Comparison of ENCODE assay signal across 2 cellular contexts in the genomic region with DNA sequence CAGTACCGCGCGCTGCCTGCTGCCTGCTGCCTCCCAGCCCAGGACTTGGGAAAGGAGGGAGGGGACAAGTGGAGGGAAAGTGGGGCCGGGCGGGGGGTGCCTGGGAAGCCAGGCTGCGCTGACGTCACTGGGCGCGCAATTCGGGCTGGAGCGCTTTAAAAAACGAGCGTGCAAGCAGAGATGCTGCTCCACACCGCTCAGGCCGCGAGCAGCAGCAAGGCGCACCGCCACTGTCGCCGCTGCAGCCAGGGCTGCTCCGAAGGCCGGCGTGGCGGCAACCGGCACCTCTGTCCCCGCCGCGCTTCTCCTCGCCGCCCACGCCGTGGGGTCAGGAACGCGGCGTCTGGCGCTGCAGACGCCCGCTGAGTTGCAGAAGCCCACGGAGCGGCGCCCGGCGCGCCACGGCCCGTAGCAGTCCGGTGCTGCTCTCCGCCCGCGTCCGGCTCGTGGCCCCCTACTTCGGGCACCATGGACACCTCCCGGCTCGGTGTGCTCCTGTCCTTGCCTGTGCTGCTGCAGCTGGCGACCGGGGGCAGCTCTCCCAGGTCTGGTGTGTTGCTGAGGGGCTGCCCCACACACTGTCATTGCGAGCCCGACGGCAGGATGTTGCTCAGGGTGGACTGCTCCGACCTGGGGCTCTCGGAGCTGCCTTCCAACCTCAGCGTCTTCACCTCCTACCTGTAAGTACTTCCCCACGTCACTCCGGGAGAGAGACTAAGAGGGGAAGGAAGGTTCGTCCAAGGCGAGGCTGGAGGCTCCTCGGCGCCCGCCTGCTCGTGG.
TF ChIP-seq lines count a peak whose summit lies in the region.

A gene with protein sequence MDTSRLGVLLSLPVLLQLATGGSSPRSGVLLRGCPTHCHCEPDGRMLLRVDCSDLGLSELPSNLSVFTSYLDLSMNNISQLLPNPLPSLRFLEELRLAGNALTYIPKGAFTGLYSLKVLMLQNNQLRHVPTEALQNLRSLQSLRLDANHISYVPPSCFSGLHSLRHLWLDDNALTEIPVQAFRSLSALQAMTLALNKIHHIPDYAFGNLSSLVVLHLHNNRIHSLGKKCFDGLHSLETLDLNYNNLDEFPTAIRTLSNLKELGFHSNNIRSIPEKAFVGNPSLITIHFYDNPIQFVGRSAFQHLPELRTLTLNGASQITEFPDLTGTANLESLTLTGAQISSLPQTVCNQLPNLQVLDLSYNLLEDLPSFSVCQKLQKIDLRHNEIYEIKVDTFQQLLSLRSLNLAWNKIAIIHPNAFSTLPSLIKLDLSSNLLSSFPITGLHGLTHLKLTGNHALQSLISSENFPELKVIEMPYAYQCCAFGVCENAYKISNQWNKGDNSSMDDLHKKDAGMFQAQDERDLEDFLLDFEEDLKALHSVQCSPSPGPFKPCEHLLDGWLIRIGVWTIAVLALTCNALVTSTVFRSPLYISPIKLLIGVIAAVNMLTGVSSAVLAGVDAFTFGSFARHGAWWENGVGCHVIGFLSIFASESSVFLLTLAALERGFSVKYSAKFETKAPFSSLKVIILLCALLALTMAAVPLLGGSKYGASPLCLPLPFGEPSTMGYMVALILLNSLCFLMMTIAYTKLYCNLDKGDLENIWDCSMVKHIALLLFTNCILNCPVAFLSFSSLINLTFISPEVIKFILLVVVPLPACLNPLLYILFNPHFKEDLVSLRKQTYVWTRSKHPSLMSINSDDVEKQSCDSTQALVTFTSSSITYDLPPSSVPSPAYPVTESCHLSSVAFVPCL (plus strand): TSS at position 186 of the 780 bp plus-strand sequence. CDS start 283 bp downstream, at position 469.

TF ChIP-seq in HEK293, 187 proteins besides CTCF, POLR2A, EP300 and RAD21 (continued from another document and continues in another):
- TF ChIP-seq, protein P1, sequence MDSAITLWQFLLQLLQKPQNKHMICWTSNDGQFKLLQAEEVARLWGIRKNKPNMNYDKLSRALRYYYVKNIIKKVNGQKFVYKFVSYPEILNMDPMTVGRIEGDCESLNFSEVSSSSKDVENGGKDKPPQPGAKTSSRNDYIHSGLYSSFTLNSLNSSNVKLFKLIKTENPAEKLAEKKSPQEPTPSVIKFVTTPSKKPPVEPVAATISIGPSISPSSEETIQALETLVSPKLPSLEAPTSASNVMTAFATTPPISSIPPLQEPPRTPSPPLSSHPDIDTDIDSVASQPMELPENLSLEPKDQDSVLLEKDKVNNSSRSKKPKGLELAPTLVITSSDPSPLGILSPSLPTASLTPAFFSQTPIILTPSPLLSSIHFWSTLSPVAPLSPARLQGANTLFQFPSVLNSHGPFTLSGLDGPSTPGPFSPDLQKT (IDR thresholded peaks at IDR 0.05; ENCODE audit: borderline replicate concordance, low read depth, low read length) = no peak
- no peak for TF ChIP-seq ZNF830 (tag by site-specific recombination; IDR thresholded peaks at IDR 0.05; ENCODE audit: low read depth)
- TF ChIP-seq ZNF24 (tag by site-specific recombination; IDR thresholded peaks at IDR 0.05) = 0 out of 2 replicates have a peak, but pooled peaks have one; percentile 8
- no peak for TF ChIP-seq GLI4 (tag by site-specific recombination; IDR thresholded peaks at IDR 0.05)
- TF ChIP-seq, protein P2, sequence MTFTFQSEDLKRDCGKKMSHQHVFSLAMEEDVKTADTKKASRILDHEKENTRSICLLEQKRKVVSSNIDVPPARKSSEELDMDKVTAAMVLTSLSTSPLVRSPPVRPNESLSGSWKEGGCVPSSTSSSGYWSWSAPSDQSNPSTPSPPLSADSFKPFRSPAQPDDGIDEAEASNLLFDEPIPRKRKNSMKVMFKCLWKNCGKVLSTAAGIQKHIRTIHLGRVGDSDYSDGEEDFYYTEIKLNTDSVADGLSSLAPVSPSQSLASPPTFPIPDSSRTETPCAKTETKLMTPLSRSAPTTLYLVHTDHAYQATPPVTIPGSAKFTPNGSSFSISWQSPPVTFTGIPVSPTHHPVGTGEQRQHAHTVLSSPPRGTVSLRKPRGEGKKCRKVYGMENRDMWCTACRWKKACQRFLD (tag by site-specific recombination; IDR thresholded peaks at IDR 0.05) = no peak
- TF ChIP-seq MZF1 (tag by site-specific recombination; IDR thresholded peaks at IDR 0.05; ENCODE audit: borderline replicate concordance) = no peak
- no peak for TF ChIP-seq ZNF174 (tag by site-specific recombination; IDR thresholded peaks at IDR 0.05)
- TF ChIP-seq, protein P3, sequence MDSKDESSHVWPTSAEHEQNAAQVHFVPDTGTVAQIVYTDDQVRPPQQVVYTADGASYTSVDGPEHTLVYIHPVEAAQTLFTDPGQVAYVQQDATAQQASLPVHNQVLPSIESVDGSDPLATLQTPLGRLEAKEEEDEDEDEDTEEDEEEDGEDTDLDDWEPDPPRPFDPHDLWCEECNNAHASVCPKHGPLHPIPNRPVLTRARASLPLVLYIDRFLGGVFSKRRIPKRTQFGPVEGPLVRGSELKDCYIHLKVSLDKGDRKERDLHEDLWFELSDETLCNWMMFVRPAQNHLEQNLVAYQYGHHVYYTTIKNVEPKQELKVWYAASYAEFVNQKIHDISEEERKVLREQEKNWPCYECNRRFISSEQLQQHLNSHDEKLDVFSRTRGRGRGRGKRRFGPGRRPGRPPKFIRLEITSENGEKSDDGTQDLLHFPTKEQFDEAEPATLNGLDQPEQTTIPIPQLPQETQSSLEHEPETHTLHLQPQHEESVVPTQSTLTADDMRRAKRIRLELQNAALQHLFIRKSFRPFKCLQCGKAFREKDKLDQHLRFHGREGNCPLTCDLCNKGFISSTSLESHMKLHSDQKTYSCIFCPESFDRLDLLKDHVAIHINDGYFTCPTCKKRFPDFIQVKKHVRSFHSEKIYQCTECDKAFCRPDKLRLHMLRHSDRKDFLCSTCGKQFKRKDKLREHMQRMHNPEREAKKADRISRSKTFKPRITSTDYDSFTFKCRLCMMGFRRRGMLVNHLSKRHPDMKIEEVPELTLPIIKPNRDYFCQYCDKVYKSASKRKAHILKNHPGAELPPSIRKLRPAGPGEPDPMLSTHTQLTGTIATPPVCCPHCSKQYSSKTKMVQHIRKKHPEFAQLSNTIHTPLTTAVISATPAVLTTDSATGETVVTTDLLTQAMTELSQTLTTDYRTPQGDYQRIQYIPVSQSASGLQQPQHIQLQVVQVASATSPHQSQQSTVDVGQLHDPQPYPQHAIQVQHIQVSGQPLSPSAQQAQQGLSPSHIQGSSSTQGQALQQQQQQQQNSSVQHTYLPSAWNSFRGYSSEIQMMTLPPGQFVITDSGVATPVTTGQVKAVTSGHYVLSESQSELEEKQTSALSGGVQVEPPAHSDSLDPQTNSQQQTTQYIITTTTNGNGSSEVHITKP (tag by site-specific recombination; IDR thresholded peaks at IDR 0.05) = peak; percentile 72
- TF ChIP-seq ZNF777 (tag by site-specific recombination; IDR thresholded peaks at IDR 0.05; ENCODE audit: borderline replicate concordance) = 0 out of 2 replicates have a peak, but pooled peaks have one; percentile 31
- no peak for TF ChIP-seq ZNF155 (tag by site-specific recombination; IDR thresholded peaks at IDR 0.05)
- peak; percentile 27; the same call in 1 of the 2 replicates for TF ChIP-seq WT1 (tag by site-specific recombination; IDR thresholded peaks at IDR 0.05)
- TF ChIP-seq TRIM28 (IDR thresholded peaks at IDR 0.05; ENCODE audit: borderline replicate concordance, low read length) = no peak
- no peak for TF ChIP-seq HOXA7 (CRISPR knock-in tag; IDR thresholded peaks at IDR 0.05; ENCODE audit: borderline replicate concordance)
- peak; percentile 64 for TF ChIP-seq ZFHX2 (tag by site-specific recombination; conservative IDR thresholded peaks at IDR 0.05)
- peak; percentile 94 for TF ChIP-seq ZSCAN30 (tag by site-specific recombination; IDR thresholded peaks at IDR 0.05)
- TF ChIP-seq, protein P4, sequence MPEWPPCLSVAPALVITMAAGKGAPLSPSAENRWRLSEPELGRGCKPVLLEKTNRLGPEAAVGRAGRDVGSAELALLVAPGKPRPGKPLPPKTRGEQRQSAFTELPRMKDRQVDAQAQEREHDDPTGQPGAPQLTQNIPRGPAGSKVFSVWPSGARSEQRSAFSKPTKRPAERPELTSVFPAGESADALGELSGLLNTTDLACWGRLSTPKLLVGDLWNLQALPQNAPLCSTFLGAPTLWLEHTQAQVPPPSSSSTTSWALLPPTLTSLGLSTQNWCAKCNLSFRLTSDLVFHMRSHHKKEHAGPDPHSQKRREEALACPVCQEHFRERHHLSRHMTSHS (tag by site-specific recombination; IDR thresholded peaks at IDR 0.05) = no peak
- peak; percentile 35; the same call in 1 of the 2 replicates for TF ChIP-seq ZNF626 (tag by site-specific recombination; IDR thresholded peaks at IDR 0.05)
- TF ChIP-seq ZNF791 (tag by site-specific recombination; IDR thresholded peaks at IDR 0.05) = no peak
- TF ChIP-seq TCF7L2 (IDR thresholded peaks at IDR 0.05; ENCODE audit: borderline replicate concordance, low read depth, low read length) = no peak

TF ChIP-seq in HepG2, 621 proteins besides CTCF, POLR2A, EP300 and RAD21 (continued from another document and continues in another):
- TF ChIP-seq, protein P5, sequence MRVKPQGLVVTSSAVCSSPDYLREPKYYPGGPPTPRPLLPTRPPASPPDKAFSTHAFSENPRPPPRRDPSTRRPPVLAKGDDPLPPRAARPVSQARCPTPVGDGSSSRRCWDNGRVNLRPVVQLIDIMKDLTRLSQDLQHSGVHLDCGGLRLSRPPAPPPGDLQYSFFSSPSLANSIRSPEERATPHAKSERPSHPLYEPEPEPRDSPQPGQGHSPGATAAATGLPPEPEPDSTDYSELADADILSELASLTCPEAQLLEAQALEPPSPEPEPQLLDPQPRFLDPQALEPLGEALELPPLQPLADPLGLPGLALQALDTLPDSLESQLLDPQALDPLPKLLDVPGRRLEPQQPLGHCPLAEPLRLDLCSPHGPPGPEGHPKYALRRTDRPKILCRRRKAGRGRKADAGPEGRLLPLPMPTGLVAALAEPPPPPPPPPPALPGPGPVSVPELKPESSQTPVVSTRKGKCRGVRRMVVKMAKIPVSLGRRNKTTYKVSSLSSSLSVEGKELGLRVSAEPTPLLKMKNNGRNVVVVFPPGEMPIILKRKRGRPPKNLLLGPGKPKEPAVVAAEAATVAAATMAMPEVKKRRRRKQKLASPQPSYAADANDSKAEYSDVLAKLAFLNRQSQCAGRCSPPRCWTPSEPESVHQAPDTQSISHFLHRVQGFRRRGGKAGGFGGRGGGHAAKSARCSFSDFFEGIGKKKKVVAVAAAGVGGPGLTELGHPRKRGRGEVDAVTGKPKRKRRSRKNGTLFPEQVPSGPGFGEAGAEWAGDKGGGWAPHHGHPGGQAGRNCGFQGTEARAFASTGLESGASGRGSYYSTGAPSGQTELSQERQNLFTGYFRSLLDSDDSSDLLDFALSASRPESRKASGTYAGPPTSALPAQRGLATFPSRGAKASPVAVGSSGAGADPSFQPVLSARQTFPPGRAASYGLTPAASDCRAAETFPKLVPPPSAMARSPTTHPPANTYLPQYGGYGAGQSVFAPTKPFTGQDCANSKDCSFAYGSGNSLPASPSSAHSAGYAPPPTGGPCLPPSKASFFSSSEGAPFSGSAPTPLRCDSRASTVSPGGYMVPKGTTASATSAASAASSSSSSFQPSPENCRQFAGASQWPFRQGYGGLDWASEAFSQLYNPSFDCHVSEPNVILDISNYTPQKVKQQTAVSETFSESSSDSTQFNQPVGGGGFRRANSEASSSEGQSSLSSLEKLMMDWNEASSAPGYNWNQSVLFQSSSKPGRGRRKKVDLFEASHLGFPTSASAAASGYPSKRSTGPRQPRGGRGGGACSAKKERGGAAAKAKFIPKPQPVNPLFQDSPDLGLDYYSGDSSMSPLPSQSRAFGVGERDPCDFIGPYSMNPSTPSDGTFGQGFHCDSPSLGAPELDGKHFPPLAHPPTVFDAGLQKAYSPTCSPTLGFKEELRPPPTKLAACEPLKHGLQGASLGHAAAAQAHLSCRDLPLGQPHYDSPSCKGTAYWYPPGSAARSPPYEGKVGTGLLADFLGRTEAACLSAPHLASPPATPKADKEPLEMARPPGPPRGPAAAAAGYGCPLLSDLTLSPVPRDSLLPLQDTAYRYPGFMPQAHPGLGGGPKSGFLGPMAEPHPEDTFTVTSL (CRISPR knock-in tag; IDR thresholded peaks at IDR 0.05; ENCODE audit: borderline replicate concordance) = no peak
- TF ChIP-seq ONECUT2 (CRISPR knock-in tag; IDR thresholded peaks at IDR 0.05) (no peak), DNMT3B (CRISPR knock-in tag; conservative IDR thresholded peaks at IDR 0.05) (no peak), AGO1 (IDR thresholded peaks at IDR 0.05; ENCODE audit: low read depth, low read length, poor library complexity, severe bottlenecking) (peak; percentile 34), POLR2AphosphoS2 (IDR thresholded peaks at IDR 0.05; ENCODE audit: low read depth, low read length) (no peak), ZNF224 (CRISPR knock-in tag; IDR thresholded peaks at IDR 0.05) (no peak), BRD4 (CRISPR knock-in tag; IDR thresholded peaks at IDR 0.05) (no peak; the same call in 1 of the 2 replicates), HHEX (CRISPR knock-in tag; IDR thresholded peaks at IDR 0.05) (no peak), ZFP36L1 (CRISPR knock-in tag; IDR thresholded peaks at IDR 0.05) (no peak), ZNF546 (CRISPR knock-in tag; conservative IDR thresholded peaks at IDR 0.05) (peak; percentile 71; the same call in 1 of the 2 replicates)
- TF ChIP-seq, protein P6, sequence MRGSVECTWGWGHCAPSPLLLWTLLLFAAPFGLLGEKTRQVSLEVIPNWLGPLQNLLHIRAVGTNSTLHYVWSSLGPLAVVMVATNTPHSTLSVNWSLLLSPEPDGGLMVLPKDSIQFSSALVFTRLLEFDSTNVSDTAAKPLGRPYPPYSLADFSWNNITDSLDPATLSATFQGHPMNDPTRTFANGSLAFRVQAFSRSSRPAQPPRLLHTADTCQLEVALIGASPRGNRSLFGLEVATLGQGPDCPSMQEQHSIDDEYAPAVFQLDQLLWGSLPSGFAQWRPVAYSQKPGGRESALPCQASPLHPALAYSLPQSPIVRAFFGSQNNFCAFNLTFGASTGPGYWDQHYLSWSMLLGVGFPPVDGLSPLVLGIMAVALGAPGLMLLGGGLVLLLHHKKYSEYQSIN (CRISPR knock-in tag; IDR thresholded peaks at IDR 0.05; ENCODE audit: borderline replicate concordance) = no peak
- TF ChIP-seq, protein P7, sequence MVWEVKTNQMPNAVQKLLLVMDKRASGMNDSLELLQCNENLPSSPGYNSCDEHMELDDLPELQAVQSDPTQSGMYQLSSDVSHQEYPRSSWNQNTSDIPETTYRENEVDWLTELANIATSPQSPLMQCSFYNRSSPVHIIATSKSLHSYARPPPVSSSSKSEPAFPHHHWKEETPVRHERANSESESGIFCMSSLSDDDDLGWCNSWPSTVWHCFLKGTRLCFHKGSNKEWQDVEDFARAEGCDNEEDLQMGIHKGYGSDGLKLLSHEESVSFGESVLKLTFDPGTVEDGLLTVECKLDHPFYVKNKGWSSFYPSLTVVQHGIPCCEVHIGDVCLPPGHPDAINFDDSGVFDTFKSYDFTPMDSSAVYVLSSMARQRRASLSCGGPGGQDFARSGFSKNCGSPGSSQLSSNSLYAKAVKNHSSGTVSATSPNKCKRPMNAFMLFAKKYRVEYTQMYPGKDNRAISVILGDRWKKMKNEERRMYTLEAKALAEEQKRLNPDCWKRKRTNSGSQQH (CRISPR knock-in tag; IDR thresholded peaks at IDR 0.05; ENCODE audit: low read depth) = no peak
- TF ChIP-seq, protein P8, sequence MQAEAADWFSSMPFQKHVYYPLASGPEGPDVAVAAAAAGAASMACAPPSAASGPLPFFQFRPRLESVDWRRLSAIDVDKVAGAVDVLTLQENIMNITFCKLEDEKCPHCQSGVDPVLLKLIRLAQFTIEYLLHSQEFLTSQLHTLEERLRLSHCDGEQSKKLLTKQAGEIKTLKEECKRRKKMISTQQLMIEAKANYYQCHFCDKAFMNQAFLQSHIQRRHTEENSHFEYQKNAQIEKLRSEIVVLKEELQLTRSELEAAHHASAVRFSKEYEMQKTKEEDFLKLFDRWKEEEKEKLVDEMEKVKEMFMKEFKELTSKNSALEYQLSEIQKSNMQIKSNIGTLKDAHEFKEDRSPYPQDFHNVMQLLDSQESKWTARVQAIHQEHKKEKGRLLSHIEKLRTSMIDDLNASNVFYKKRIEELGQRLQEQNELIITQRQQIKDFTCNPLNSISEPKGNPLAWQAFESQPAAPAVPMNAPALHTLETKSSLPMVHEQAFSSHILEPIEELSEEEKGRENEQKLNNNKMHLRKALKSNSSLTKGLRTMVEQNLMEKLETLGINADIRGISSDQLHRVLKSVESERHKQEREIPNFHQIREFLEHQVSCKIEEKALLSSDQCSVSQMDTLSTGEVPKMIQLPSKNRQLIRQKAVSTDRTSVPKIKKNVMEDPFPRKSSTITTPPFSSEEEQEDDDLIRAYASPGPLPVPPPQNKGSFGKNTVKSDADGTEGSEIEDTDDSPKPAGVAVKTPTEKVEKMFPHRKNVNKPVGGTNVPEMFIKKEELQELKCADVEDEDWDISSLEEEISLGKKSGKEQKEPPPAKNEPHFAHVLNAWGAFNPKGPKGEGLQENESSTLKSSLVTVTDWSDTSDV (CRISPR knock-in tag; IDR thresholded peaks at IDR 0.05) = peak; percentile 51; the same call in 1 of the 2 replicates
